Comparison of ENCODE assay signal across 9 cellular contexts in the genomic region with DNA sequence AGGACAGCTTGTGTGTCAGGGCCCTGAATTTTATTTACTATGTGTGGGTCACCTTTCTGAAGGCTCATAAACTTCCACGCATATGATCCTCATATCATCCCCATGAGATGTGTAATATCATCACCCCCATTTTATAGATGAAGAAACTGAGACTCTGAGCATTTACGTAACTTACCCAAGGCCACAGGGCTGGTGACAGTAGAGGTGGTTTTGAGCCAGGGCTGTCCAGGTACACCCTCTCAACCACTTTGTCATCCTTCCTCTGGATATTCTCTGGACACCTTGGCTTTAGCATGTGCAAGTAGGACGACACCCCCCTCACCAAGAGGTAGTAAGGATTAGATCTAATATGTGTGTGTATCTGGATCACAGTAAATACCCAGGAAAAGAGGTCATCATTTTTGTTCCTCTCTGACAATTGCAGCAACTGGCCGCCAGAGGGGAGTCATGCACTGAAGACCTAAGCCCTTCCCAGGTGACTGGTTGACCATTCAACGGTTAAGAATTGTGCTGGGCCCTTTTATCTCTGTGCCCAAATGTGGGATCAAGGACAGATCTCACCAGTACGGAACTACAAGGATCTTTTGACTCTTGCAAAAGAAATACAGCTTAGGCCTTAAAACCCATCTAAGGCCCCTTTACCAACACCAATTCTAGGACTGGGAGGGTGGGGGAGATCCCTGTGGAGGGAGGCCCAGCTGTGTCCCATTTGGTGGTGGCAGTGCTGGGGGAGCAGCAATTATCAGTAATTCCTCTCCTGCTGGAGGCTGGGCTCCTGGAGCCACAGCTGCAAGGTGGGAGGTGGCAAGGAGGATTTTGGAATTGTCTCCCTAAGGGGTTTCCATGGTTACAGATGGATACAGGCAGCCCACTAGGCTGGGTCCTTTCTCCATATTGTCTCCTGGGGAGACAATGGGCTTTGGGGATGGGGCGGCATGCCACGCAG. TPM values are rescaled to one million over a fixed set of nuclear protein-coding genes. Genes with fewer than 3 reads are reported as not detected.
A peak's percentile ranks its signal among the peaks of the same experiment; 100 is the strongest.
DNase-seq lines count a peak whose midpoint lies in the region; ATAC-seq and TF ChIP-seq lines count a peak whose summit lies in the region.
"Had no signal": no experiment of that assay in that cellular context is flagged by ENCODE, and none has a peak within 500 bp of the region (broad histone marks: within the 10 kb centered on the region; RNA-seq: fewer than 3 reads in every experiment).

No MANE protein-coding gene starts in this region.

- CTCF ChIA-PET in AG04450 (lab: Charles Lee) = interaction anchor here (0.6 to 12.9 kb wide), 18 partner anchors 9 to 472 kb away, joined by 3 to 482 read pairs (median 6); partner anchors contain the start of gene RPL11

- H3K27me3 ChIP-seq in AG04450 (ENCODE audit: control insufficient read depth, insufficient read depth, low read length) = no peaks in the 10 kb centered on the region

- H3K27ac ChIP-seq in AG04450 (ENCODE audit: low read depth, low read length) = no peak overlapping the region
- H3K27ac ChIP-seq: skin epidermis had no signal

- POLR2A ChIA-PET in AG04450 (lab: Yijun Ruan, JAX) = interaction anchor here (0.7 to 1.3 kb wide), 3 partner anchors 93 to 152 kb away, joined by 3 to 7 read pairs (median 3); partner anchors contain the start of gene RPL11

- H3K9me3 ChIP-seq in AG04450 (ENCODE audit: control insufficient read depth, insufficient read depth, low read length) = no peaks in the 10 kb centered on the region

- H3K4me3 ChIP-seq in AG04450 (ENCODE audit: low read depth, low read length) = no peak overlapping the region
- no peak overlapping the region for H3K4me3 ChIP-seq in choroid plexus epithelial cell (ENCODE audit: low read depth, low read length)
- H3K4me3 ChIP-seq: skin epidermis had no signal

- peak; percentile 91 for TF ChIP-seq CTCF in AG04450 (IDR thresholded peaks at IDR 0.05; ENCODE audit: low read depth, low read length)
- TF ChIP-seq CTCF in GM20000 (IDR thresholded peaks at IDR 0.05; ENCODE audit: extremely low read depth, missing control alignments) = peak; percentile 57
- TF ChIP-seq CTCF in choroid plexus epithelial cell (conservative IDR thresholded peaks at IDR 0.05; ENCODE audit: low read depth, low read length) = peak; percentile 97

- DNase-seq in AG04450 (ENCODE audit: low read depth, low spot score) (no peak), GM20000 (ENCODE audit: low spot score) (peak; percentile 69), NCI-H226 (peak; percentile 67), choroid plexus epithelial cell (ENCODE audit: low read depth) (peak; percentile 91), left lobe of liver (ENCODE audit: low spot score) (peak; percentile 77)
- peak; percentile 58 for DNase-seq in activated CD4-positive, alpha-beta T cell treated with anti-CD3 and anti-CD28 coated beads for 1 hour
- peak; percentile 50 to 74 (median 58) for DNase-seq in stimulated activated CD4-positive, alpha-beta T cell treated with anti-CD3 and anti-CD28 coated beads, TNF-alpha, amount 100 ng/mL, for 24 hours (ENCODE audit: low read depth in 3 of 3)

- ATAC-seq in left lobe of liver = peak; percentile 91
- ATAC-seq in HG02759 (IDR thresholded peaks at IDR 0.05; ENCODE audit: unreplicated experiment) = no peak

RNA-seq across cellular contexts. Expression of gene E2F2, which starts 13.7 kb away (rescaled TPM):
- 0.05 and 0.06 TPM in 2 replicates for polyA plus RNA-seq in AG04450 (2011; rRNA removed)
- polyA minus RNA-seq in AG04450 (2011; rRNA and poly(A)+ RNA removed) = 0.26 and 0.46 TPM in 2 replicates
- total RNA-seq in left lobe of liver = 0.15 TPM

RNA-seq across cellular contexts. Expression of gene ID3, which starts 14.6 kb away (rescaled TPM):
- polyA plus RNA-seq in AG04450 (2011; rRNA removed) = 15.3 and 25.0 TPM in 2 replicates
- polyA minus RNA-seq in AG04450 (2011; rRNA and poly(A)+ RNA removed) = 27.0 and 45.8 TPM in 2 replicates
- 19.7 TPM for total RNA-seq in left lobe of liver
